Comparison of ENCODE assay signal across 1 cellular context in genomic region chr17:17545031-17545820, GRCh38.
TF ChIP-seq lines count a peak whose summit lies in the region.

No MANE protein-coding gene starts in this region.

TF ChIP-seq in IMR-90, 13 proteins besides CTCF, POLR2A, EP300 and RAD21 (continued from another document):
- TF ChIP-seq USF2 (IDR thresholded peaks at IDR 0.05; ENCODE audit: low read depth, low read length) = no peak
